ENCODE assay signal across 18 cellular contexts in genomic region chr6:169473663-169474062, GRCh38.
DNase-seq lines count a peak whose midpoint lies in the region; ATAC-seq lines count a peak whose summit lies in the region.
"Had no signal": no experiment of that assay in that cellular context is flagged by ENCODE, and none has a peak within 500 bp of the region (broad histone marks: within the 10 kb centered on the region; RNA-seq: fewer than 3 reads in every experiment).

No MANE protein-coding gene starts in this region.

- ATAC-seq in GM19023 (IDR thresholded peaks at IDR 0.05; ENCODE audit: unreplicated experiment) (peak; percentile 85), GM21447 (IDR thresholded peaks at IDR 0.05; ENCODE audit: unreplicated experiment) (peak; percentile 83), HG03095 (IDR thresholded peaks at IDR 0.05; ENCODE audit: unreplicated experiment) (peak; percentile 66), left lobe of liver (peak; percentile 90), esophagus mucosa (no peak)

- peak; percentile 60 for DNase-seq in left lobe of liver (ENCODE audit: low spot score)
- no peak for DNase-seq in activated CD8-positive, alpha-beta memory T cell treated with anti-CD3 and anti-CD28 coated beads, Interleukin-2, amount 50 U/mL, for 4 hours
- DNase-seq in medulla oblongata (ENCODE audit: extremely low spot score): no peak
- DNase-seq: activated CD4-positive, alpha-beta T cell treated with anti-CD3 and anti-CD28 coated beads, Interleukin-2, amount 50 U/mL, for 4 hours; EL; H9; hypothalamus; Kasumi-1; left ventricle myocardium superior; NCI-H187 treated with DMSO at 0.1 percent for 48 hours; NCI-H748 treated with DMSO at 0.1 percent for 48 hours; Right ventricle myocardium superior; stimulated activated naive CD4-positive, alpha-beta T cell treated with Interleukin-2 at 50 U/mL for 16 hours; T1000 had no signal
